ENCODE assay signal across 9 cellular contexts in the genomic region with DNA sequence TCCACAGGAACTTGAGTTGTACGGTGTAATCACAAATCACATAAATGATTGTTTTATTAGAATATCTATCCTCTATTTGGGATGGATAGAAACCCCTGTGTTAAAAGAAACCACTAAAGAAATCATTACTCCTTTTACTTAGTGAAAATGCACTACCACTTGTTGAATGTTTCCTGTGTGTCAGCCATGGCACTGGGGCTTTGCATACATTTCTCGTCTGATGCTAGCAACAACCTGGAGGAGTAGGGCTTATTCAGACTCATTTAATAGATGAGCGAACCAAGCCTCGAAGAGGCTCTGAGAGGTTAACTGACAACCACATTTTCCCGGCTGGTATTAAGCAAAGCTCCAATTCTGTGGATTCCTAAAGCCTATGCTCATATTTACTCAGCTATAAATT.
DNase-seq lines count a peak whose midpoint lies in the region; ATAC-seq and TF ChIP-seq lines count a peak whose summit lies in the region.
"Had no signal": no experiment of that assay in that cellular context is flagged by ENCODE, and none has a peak within 500 bp of the region (broad histone marks: within the 10 kb centered on the region; RNA-seq: fewer than 3 reads in every experiment).

No MANE protein-coding gene starts in this region.

- DNase-seq in central memory CD8-positive, alpha-beta T cell (ENCODE audit: low spot score in 2 of 2), result no peak
- DNase-seq in neural progenitor cell (ENCODE audit: low spot score) (no peak), middle frontal gyrus (ENCODE audit: extremely low spot score, low spot score) (no peak), inferior parietal cortex (ENCODE audit: extremely low spot score) (no peak)
- DNase-seq: NCI-H187 treated with DMSO at 0.1 percent for 48 hours had no signal

- 86% methylated on average over 4 of the region's 5 CpGs for WGBS in HUES64

- peaks cover 2% of the 10 kb centered on the region for H3K36me3 Mint-ChIP-seq in central memory CD8-positive, alpha-beta T cell (ENCODE audit: insufficient read depth)
- H3K36me3 Mint-ChIP-seq in neural progenitor cell, result no peaks in the 10 kb centered on the region

- peak overlapping the region; percentile 70 to 87 (median 77) for H3K4me2 ChIP-seq in BLaER1 treated with 17β-estradiol and CSF1 and Interleukin-3, amounts not matched to agents 10 nM and 100 nM
- H3K4me2 ChIP-seq in neural progenitor cell, result no peak overlapping the region

- no peaks in the 10 kb centered on the region for H4K20me1 ChIP-seq in BLaER1 treated with 17β-estradiol and CSF1 and Interleukin-3, amounts not matched to agents 10 nM and 100 nM
- no peaks in the 10 kb centered on the region for H4K20me1 ChIP-seq in neural progenitor cell (ENCODE audit: low read depth)

- H3K27me3 Mint-ChIP-seq in central memory CD8-positive, alpha-beta T cell, result no peaks in the 10 kb centered on the region
- no peaks in the 10 kb centered on the region for H3K27me3 Mint-ChIP-seq in neural progenitor cell (ENCODE audit: insufficient read depth, low read depth)

- no peak overlapping the region for H3K4me3 ChIP-seq in BLaER1 treated with 17β-estradiol and CSF1 and Interleukin-3, amounts not matched to agents 10 nM and 100 nM
- H3K4me3 ChIP-seq in HUES64 (ENCODE audit: low read length), result no peak overlapping the region
- H3K4me3 ChIP-seq in neural progenitor cell, result no peak overlapping the region

- no peaks in the 10 kb centered on the region for H3F3A ChIP-seq in neural progenitor cell (ENCODE audit: low read depth)

- H3K36me3 ChIP-seq in BLaER1 treated with 17β-estradiol and CSF1 and Interleukin-3, amounts not matched to agents 10 nM and 100 nM, result no peaks in the 10 kb centered on the region
- H3K36me3 ChIP-seq in HUES64 (ENCODE audit: insufficient read depth, low read length), result no peaks in the 10 kb centered on the region
- H3K36me3 ChIP-seq in neural progenitor cell, result no peaks in the 10 kb centered on the region

- peak overlapping the region; percentile 95 for H2AFZ ChIP-seq in neural progenitor cell (replicated peaks)

- peaks cover 17 to 96% (median 22%) of the 10 kb centered on the region in 10 experiments for H3K4me1 ChIP-seq in BLaER1 treated with 17β-estradiol and CSF1 and Interleukin-3, amounts not matched to agents 10 nM and 100 nM
- H3K4me1 ChIP-seq in HUES64 (ENCODE audit: insufficient read depth, low read length) (peaks cover 23% of the 10 kb centered on the region), neural progenitor cell (peaks cover 11% of the 10 kb centered on the region)

- no peaks in the 10 kb centered on the region for H3K9me3 ChIP-seq in BLaER1 treated with 17β-estradiol and CSF1 and Interleukin-3, amounts not matched to agents 10 nM and 100 nM (replicated peaks in 1 of 11)
- no peaks in the 10 kb centered on the region for H3K9me3 ChIP-seq in HUES64 (ENCODE audit: insufficient read depth, low read depth, low read length)
- no peaks in the 10 kb centered on the region for H3K9me3 ChIP-seq in neural progenitor cell (ENCODE audit: low read depth)

- H3K9me3 Mint-ChIP-seq in central memory CD8-positive, alpha-beta T cell, result no peaks in the 10 kb centered on the region
- H3K9me3 Mint-ChIP-seq in neural progenitor cell, result no peaks in the 10 kb centered on the region

- peaks cover 14% of the 10 kb centered on the region for H3K4me1 Mint-ChIP-seq in central memory CD8-positive, alpha-beta T cell
- peaks cover 36% of the 10 kb centered on the region for H3K4me1 Mint-ChIP-seq in neural progenitor cell

- TF ChIP-seq CTCF in neural progenitor cell (IDR thresholded peaks at IDR 0.05), result no peak

- ATAC-seq in central memory CD8-positive, alpha-beta T cell (replicated peaks; ENCODE audit: extremely low read depth, poor library complexity, severe bottlenecking), result no peak
- no peak for ATAC-seq in HG03135 (IDR thresholded peaks at IDR 0.05; ENCODE audit: unreplicated experiment)
- no peak for ATAC-seq in GM18511 (IDR thresholded peaks at IDR 0.05; ENCODE audit: unreplicated experiment)

- H3K4me3 Mint-ChIP-seq in central memory CD8-positive, alpha-beta T cell, result peak overlapping the region; percentile 58
- no peak overlapping the region for H3K4me3 Mint-ChIP-seq in neural progenitor cell

- peak overlapping the region; percentile 49 for H3K27ac Mint-ChIP-seq in central memory CD8-positive, alpha-beta T cell (ENCODE audit: low read depth)
- H3K27ac Mint-ChIP-seq in neural progenitor cell, result peak overlapping the region; percentile 98

- H3K27ac ChIP-seq in BLaER1 treated with 17β-estradiol and CSF1 and Interleukin-3, amounts not matched to agents 10 nM and 100 nM, result peak overlapping the region in 10 of 11 experiments; percentile 63 to 95 (median 82); a peak in 19 of 22 replicates
- H3K27ac ChIP-seq in HUES64 (ENCODE audit: low read depth, low read length) (peak overlapping the region; percentile 24), neural progenitor cell (no peak overlapping the region)

- H3K79me2 ChIP-seq in neural progenitor cell (ENCODE audit: low read depth), result no peaks in the 10 kb centered on the region

- peak overlapping the region in 7 of 11 experiments; percentile 67 to 85 (median 77); a peak in 12 of 22 replicates for H3K9ac ChIP-seq in BLaER1 treated with 17β-estradiol and CSF1 and Interleukin-3, amounts not matched to agents 10 nM and 100 nM
- H3K9ac ChIP-seq in HUES64 (ENCODE audit: low read depth, low read length), result no peak overlapping the region
- no peak overlapping the region for H3K9ac ChIP-seq in neural progenitor cell

- no peaks in the 10 kb centered on the region for H3K27me3 ChIP-seq in BLaER1 treated with 17β-estradiol and CSF1 and Interleukin-3, amounts not matched to agents 10 nM and 100 nM
- no peaks in the 10 kb centered on the region for H3K27me3 ChIP-seq in HUES64 (ENCODE audit: insufficient read depth, low read length)
- no peaks in the 10 kb centered on the region for H3K27me3 ChIP-seq in neural progenitor cell

Comparison
In these comparisons a context has a peak if more than half of its experiments do, and no peak if none do; other contexts are left out.
1. H3K9ac ChIP-seq: peak in BLaER1 treated with 17β-estradiol and CSF1 and Interleukin-3, amounts not matched to agents 10 nM and 100 nM (7 of 11); none in HUES64 (single experiment) and neural progenitor cell (single experiment).